In the genomic region with DNA sequence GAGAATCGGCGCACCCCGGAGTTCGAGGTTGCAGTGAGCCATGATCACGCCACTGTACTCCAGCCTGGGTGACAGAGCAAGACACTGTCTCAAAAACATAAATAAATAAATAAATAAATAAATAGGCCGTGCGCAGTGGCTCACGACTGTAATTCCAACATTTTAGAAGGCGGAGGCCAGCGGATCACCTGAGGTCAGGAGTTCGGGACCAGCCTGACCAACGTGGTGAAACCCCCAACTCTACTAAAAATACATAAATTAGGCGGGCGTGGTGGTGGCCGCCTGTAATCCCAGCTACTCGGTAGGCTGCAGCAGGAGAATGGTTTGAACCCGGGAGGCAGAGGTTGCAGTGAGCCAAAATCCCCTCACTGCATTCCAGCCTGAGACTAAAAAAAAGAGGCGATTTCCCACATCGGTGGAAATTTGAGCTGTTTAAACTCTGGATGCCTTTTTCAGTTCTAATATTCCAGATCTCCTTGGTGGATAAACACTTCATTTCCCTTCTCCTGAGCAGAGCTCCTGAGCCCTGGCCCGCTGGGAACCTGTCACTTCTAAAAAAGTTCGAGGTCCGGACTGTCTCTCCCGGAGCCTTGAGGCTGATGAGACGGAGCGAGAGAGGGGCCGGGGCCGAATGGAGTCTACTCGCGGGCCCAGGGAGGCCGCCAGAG, we compare ENCODE assay signal across 8 cellular contexts. TPM values are rescaled to one million over a fixed set of nuclear protein-coding genes. Genes with fewer than 3 reads are reported as not detected.
DNase-seq lines count a peak whose midpoint lies in the region; ATAC-seq, FAIRE-seq and TF ChIP-seq lines count a peak whose summit lies in the region.

No MANE protein-coding gene starts in this region.

- H3K9me3 Mint-ChIP-seq in activated T-helper 2 cell treated with anti-CD3 and anti-CD28 coated beads, Interferon-gamma antibody, Interleukin-2, Interleukin-4, amounts not matched to agents 10 μg/mL and 5 μg/mL and 100 μg/mL, durations not matched to agents 14 hours and 24 hours and 36 hours, result no peaks in the 10 kb centered on the region

- H3K27ac ChIP-seq in kidney (ENCODE audit: low read depth in 2 of 2, low read length in 2 of 2) (peak overlapping the region; percentile 87 to 97), thyroid gland (peak overlapping the region; percentile 78 to 95 (median 87))

- peak; percentile 27 for DNase-seq in activated T-cell treated with anti-CD3 and anti-CD28 coated beads, Interleukin-2, amount 50 U/mL, for 1 hour
- DNase-seq in activated T-cell treated with anti-CD3 and anti-CD28 coated beads, Interleukin-2, amount 50 U/mL, for 48 hours, result no peak
- no peak for DNase-seq in activated T-helper 2 cell treated with anti-CD3 and anti-CD28 coated beads, Interferon-gamma antibody, Interleukin-2, Interleukin-4, amounts not matched to agents 10 μg/mL and 5 μg/mL and 100 μg/mL, durations not matched to agents 14 hours and 24 hours and 36 hours (ENCODE audit: low spot score)
- DNase-seq in kidney (no peak), thyroid gland (no peak), RKO (ENCODE audit: low spot score) (no peak)

- intact Hi-C loops in activated T-helper 2 cell treated with anti-CD3 and anti-CD28 coated beads, Interferon-gamma antibody, Interleukin-2, Interleukin-4, amounts not matched to agents 10 μg/mL and 5 μg/mL and 100 μg/mL, durations not matched to agents 14 hours and 24 hours and 36 hours (cut with micrococcal nuclease), result loop anchor here (1.0 to 10.0 kb wide), 8 partner anchors 15 to 559 kb away; no protein-coding TSS in a partner anchor
- intact Hi-C loops in kidney (cut with DNase I), result no loop called here
- intact Hi-C loops in thyroid gland (cut with DNase I), result loop anchor here (5.0 kb wide), 1 partner anchor 189 kb away; no protein-coding TSS in a partner anchor

- H3K9me3 ChIP-seq in kidney (ENCODE audit: control insufficient read depth in 1 of 2, low read length in 2 of 2), result no peaks in the 10 kb centered on the region
- no peaks in the 10 kb centered on the region for H3K9me3 ChIP-seq in thyroid gland

- H3K4me1 ChIP-seq in kidney (ENCODE audit: control insufficient read depth in 1 of 2, insufficient read depth in 1 of 2, low read depth in 1 of 2, low read length in 2 of 2) (peaks cover 9 to 16% of the 10 kb centered on the region in 2 donors), thyroid gland (peaks cover 12 to 17% of the 10 kb centered on the region in 2 donors)

- H3K4me1 Mint-ChIP-seq in activated T-helper 2 cell treated with anti-CD3 and anti-CD28 coated beads, Interferon-gamma antibody, Interleukin-2, Interleukin-4, amounts not matched to agents 10 μg/mL and 5 μg/mL and 100 μg/mL, durations not matched to agents 14 hours and 24 hours and 36 hours (ENCODE audit: low read depth), result peaks cover 33% of the 10 kb centered on the region

- TF ChIP-seq CTCF in kidney (IDR thresholded peaks at IDR 0.05; ENCODE audit: borderline replicate concordance, extremely low read depth, insufficient read depth) (peak; percentile 94), thyroid gland (IDR thresholded peaks at IDR 0.05) (peak in 1 of 6 experiments; percentile 96)

- no peaks in the 10 kb centered on the region for H3K27me3 Mint-ChIP-seq in activated T-helper 2 cell treated with anti-CD3 and anti-CD28 coated beads, Interferon-gamma antibody, Interleukin-2, Interleukin-4, amounts not matched to agents 10 μg/mL and 5 μg/mL and 100 μg/mL, durations not matched to agents 14 hours and 24 hours and 36 hours (ENCODE audit: low read depth)

- H3K27me3 ChIP-seq in thyroid gland, result no peaks in the 10 kb centered on the region

- peaks cover 39% of the 10 kb centered on the region for H3K36me3 Mint-ChIP-seq in activated T-helper 2 cell treated with anti-CD3 and anti-CD28 coated beads, Interferon-gamma antibody, Interleukin-2, Interleukin-4, amounts not matched to agents 10 μg/mL and 5 μg/mL and 100 μg/mL, durations not matched to agents 14 hours and 24 hours and 36 hours (ENCODE audit: low read depth)

- H3K4me3 Mint-ChIP-seq in activated T-helper 2 cell treated with anti-CD3 and anti-CD28 coated beads, Interferon-gamma antibody, Interleukin-2, Interleukin-4, amounts not matched to agents 10 μg/mL and 5 μg/mL and 100 μg/mL, durations not matched to agents 14 hours and 24 hours and 36 hours (ENCODE audit: low read depth), result peak overlapping the region; percentile 91

- no peak for TF ChIP-seq POLR2A in thyroid gland (IDR thresholded peaks at IDR 0.05)

- WGBS in thyroid gland, 2 donors, result 40% methylated on average over 27 to 29 of the region's 30 CpGs

- H3K36me3 ChIP-seq in kidney (ENCODE audit: control insufficient read depth in 1 of 2, insufficient read depth in 2 of 2, low read length in 2 of 2), result peaks cover 0 to 5% of the 10 kb centered on the region in 2 donors
- H3K36me3 ChIP-seq in thyroid gland, result no peaks in the 10 kb centered on the region

- peak overlapping the region; percentile 68 to 90 for H3K9ac ChIP-seq in kidney (ENCODE audit: low read length in 2 of 2)

- ATAC-seq in GM18502 (IDR thresholded peaks at IDR 0.05; ENCODE audit: poor library complexity, unreplicated experiment) (no peak), GM19023 (IDR thresholded peaks at IDR 0.05; ENCODE audit: unreplicated experiment) (no peak)

- peak overlapping the region; percentile 54 to 75 for H3K4me3 ChIP-seq in kidney (ENCODE audit: low read length in 2 of 2)
- peak overlapping the region; percentile 7 to 92 (median 69) for H3K4me3 ChIP-seq in thyroid gland (replicated peaks in 1 of 3)

- H3K27ac Mint-ChIP-seq in activated T-helper 2 cell treated with anti-CD3 and anti-CD28 coated beads, Interferon-gamma antibody, Interleukin-2, Interleukin-4, amounts not matched to agents 10 μg/mL and 5 μg/mL and 100 μg/mL, durations not matched to agents 14 hours and 24 hours and 36 hours, result peak overlapping the region; percentile 99

- no peak for FAIRE-seq in kidney (lab: Jason Lieb, UNC)

RNA-seq across cellular contexts. Expression of a gene that starts 2.0 kb away (rescaled TPM):
- 310 and 323 TPM in 2 replicates for total RNA-seq in activated T-helper 2 cell treated with anti-CD3 and anti-CD28 coated beads, Interferon-gamma antibody, Interleukin-2, Interleukin-4, amounts not matched to agents 10 μg/mL and 5 μg/mL and 100 μg/mL, durations not matched to agents 14 hours and 24 hours and 36 hours
- total RNA-seq in kidney (62.7 TPM), thyroid gland (10 to 100 TPM; 12.3 to 26.0 (median 15.3) TPM)
- polyA plus RNA-seq in kidney (ENCODE audit: insufficient read depth, low read depth, low replicate concordance), result 14.0 TPM

RNA-seq across cellular contexts. Expression of a gene that starts 25.0 kb away (rescaled TPM):
- total RNA-seq in activated T-helper 2 cell treated with anti-CD3 and anti-CD28 coated beads, Interferon-gamma antibody, Interleukin-2, Interleukin-4, amounts not matched to agents 10 μg/mL and 5 μg/mL and 100 μg/mL, durations not matched to agents 14 hours and 24 hours and 36 hours, result 10.6 and 13.4 TPM in 2 replicates
- total RNA-seq in kidney (2.2 TPM), thyroid gland (1 to 10 TPM in 1 of 4 donors, under 1 TPM in 3; 0.24 to 1.1 (median 0.49) TPM)
- polyA plus RNA-seq in kidney (ENCODE audit: insufficient read depth, low read depth, low replicate concordance), result 1.2 TPM

RNA-seq across cellular contexts. Expression of a gene that starts 27.1 kb away (rescaled TPM):
- 14.8 and 15.1 TPM in 2 replicates for total RNA-seq in activated T-helper 2 cell treated with anti-CD3 and anti-CD28 coated beads, Interferon-gamma antibody, Interleukin-2, Interleukin-4, amounts not matched to agents 10 μg/mL and 5 μg/mL and 100 μg/mL, durations not matched to agents 14 hours and 24 hours and 36 hours
- total RNA-seq in kidney, result 17.9 TPM
- 28.0 TPM for polyA plus RNA-seq in kidney (ENCODE audit: insufficient read depth, low read depth, low replicate concordance)
- 10 to 100 TPM; 13.4 to 34.0 (median 27.2) TPM for total RNA-seq in thyroid gland

RNA-seq across cellular contexts. Expression of a gene that starts 38.8 kb away (rescaled TPM):
- total RNA-seq in activated T-helper 2 cell treated with anti-CD3 and anti-CD28 coated beads, Interferon-gamma antibody, Interleukin-2, Interleukin-4, amounts not matched to agents 10 μg/mL and 5 μg/mL and 100 μg/mL, durations not matched to agents 14 hours and 24 hours and 36 hours, result 60.7 and 67.5 TPM in 2 replicates
- total RNA-seq in kidney, result 50.9 TPM
- polyA plus RNA-seq in kidney (ENCODE audit: insufficient read depth, low read depth, low replicate concordance), result 117 TPM
- 10 to 100 TPM; 56.2 to 73.9 (median 62.0) TPM for total RNA-seq in thyroid gland

RNA-seq across cellular contexts. Expression of a gene that starts 57.8 kb away (rescaled TPM):
- 0.32 TPM in 1 of 2 replicates, not detected in the other for total RNA-seq in activated T-helper 2 cell treated with anti-CD3 and anti-CD28 coated beads, Interferon-gamma antibody, Interleukin-2, Interleukin-4, amounts not matched to agents 10 μg/mL and 5 μg/mL and 100 μg/mL, durations not matched to agents 14 hours and 24 hours and 36 hours
- total RNA-seq in kidney (2.7 TPM), thyroid gland (1 to 10 TPM; 1.1 to 2.9 (median 1.8) TPM)
- polyA plus RNA-seq in kidney (ENCODE audit: insufficient read depth, low read depth, low replicate concordance), result 0.62 TPM
